Comparison of ENCODE assay signal across 11 cellular contexts in the genomic region with DNA sequence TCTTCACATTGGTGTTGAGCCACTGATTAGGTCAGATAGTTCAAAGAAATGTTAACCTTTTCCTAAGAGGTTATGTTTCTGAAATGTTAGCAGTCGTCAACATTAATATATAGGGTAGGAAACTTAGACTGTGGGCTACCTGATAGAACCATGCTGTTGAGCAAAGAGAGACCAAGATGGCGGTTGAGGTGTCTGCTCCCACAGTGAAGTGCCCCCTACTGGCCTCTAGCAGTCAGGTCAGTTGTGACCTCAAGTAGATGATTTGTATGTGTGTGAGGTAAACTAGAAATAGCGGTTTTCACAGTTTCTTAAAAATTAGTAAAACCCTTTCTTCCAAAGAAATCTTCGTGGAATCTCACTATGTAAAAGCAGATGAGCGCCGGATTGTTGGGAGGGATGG. TPM values are rescaled to one million over a fixed set of nuclear protein-coding genes. Genes with fewer than 3 reads are reported as not detected.
A peak's percentile ranks its signal among the peaks of the same experiment; 100 is the strongest.
DNase-seq lines count a peak whose midpoint lies in the region; ATAC-seq and TF ChIP-seq lines count a peak whose summit lies in the region.
"Had no signal": no experiment of that assay in that cellular context is flagged by ENCODE, and none has a peak within 500 bp of the region (broad histone marks: within the 10 kb centered on the region; RNA-seq: fewer than 3 reads in every experiment).

No MANE protein-coding gene starts in this region.

- H3K27ac ChIP-seq in A673 (ENCODE audit: low read depth, low read length, poor library complexity, severe bottlenecking), result no peak overlapping the region
- no peak overlapping the region for H3K27ac ChIP-seq in RWPE1

- DNase-seq in A673 (ENCODE audit: low spot score) (no peak), RWPE1 (ENCODE audit: low spot score) (no peak), fibroblast of villous mesenchyme (ENCODE audit: low read depth) (no peak), activated gamma-delta T cell (lab: John Stamatoyannopoulos, UW) (no peak), SIG-M5 treated with dmso at 0.1 percent for 504 hours (lab: John Stamatoyannopoulos, UW; ENCODE audit: unreplicated experiment) (no peak)
- DNase-seq: effector CD4-positive, alpha-beta T cell; naive B cell; NCI-H345 had no signal

- intact Hi-C loops in A673 (cut with micrococcal nuclease; ENCODE audit: unreplicated experiment), result no loop called here

- TF ChIP-seq CTCF in A673 (conservative IDR thresholded peaks at IDR 0.05; ENCODE audit: low read depth, low read length), result peak; percentile 50
- TF ChIP-seq CTCF in GM12874 (IDR thresholded peaks at IDR 0.05; ENCODE audit: insufficient read depth, low read depth, low read length), result peak; percentile 45
- 0 out of 2 replicates have a peak, but pooled peaks have one; percentile 10 for TF ChIP-seq CTCF in RWPE1 (conservative IDR thresholded peaks at IDR 0.05; ENCODE audit: low read depth)
- peak; percentile 40 for TF ChIP-seq CTCF in fibroblast of villous mesenchyme (IDR thresholded peaks at IDR 0.05; ENCODE audit: insufficient read depth, low read depth, low read length)

- ATAC-seq in GM19463 (IDR thresholded peaks at IDR 0.05; ENCODE audit: unreplicated experiment) (no peak), HG02798 (IDR thresholded peaks at IDR 0.05; ENCODE audit: poor library complexity, unreplicated experiment) (no peak)

- no peaks in the 10 kb centered on the region for H3K27me3 ChIP-seq in A673 (replicated peaks; ENCODE audit: insufficient read depth, low read depth, low read length, poor library complexity)

- H3K4me3 ChIP-seq in A673 (ENCODE audit: low read depth, low read length, poor library complexity, severe bottlenecking), result no peak overlapping the region
- no peak overlapping the region for H3K4me3 ChIP-seq in fibroblast of villous mesenchyme (ENCODE audit: low read depth, low read length)

- CTCF ChIA-PET in A673 (lab: Charles Lee), result no interaction called here
- CTCF ChIA-PET in RWPE1 (lab: Yijun Ruan, JAX), result no interaction called here

- POLR2A ChIA-PET in A673 (lab: Charles Lee; ENCODE audit: low non-redundant PET) (no interaction called here), RWPE1 (lab: Yijun Ruan, JAX; ENCODE audit: low non-redundant PET) (no interaction called here)

- H3K9me3 ChIP-seq in A673 (ENCODE audit: low read depth, low read length, poor library complexity, severe bottlenecking), result no peaks in the 10 kb centered on the region

- peaks cover 15% of the 10 kb centered on the region for H3K4me1 ChIP-seq in A673 (ENCODE audit: insufficient read depth, low read length, poor library complexity, severe bottlenecking)

- H3K36me3 ChIP-seq in A673 (ENCODE audit: insufficient read depth, low read length, poor library complexity, severe bottlenecking), result peaks cover 17% of the 10 kb centered on the region

- no TSS peak for BruUV-seq in A673 (replicated peaks; lab: Mats Ljungman, UMichigan)

RNA-seq across cellular contexts. Expression of a gene that starts 40.3 kb away (rescaled TPM):
- total RNA-seq in A673 (2021), result 78.7 and 90.7 TPM in 2 replicates
- 43.2 and 56.0 TPM in 2 replicates for total RNA-seq in fibroblast of villous mesenchyme
